ENCODE assay signal across 8 cellular contexts in the genomic region with DNA sequence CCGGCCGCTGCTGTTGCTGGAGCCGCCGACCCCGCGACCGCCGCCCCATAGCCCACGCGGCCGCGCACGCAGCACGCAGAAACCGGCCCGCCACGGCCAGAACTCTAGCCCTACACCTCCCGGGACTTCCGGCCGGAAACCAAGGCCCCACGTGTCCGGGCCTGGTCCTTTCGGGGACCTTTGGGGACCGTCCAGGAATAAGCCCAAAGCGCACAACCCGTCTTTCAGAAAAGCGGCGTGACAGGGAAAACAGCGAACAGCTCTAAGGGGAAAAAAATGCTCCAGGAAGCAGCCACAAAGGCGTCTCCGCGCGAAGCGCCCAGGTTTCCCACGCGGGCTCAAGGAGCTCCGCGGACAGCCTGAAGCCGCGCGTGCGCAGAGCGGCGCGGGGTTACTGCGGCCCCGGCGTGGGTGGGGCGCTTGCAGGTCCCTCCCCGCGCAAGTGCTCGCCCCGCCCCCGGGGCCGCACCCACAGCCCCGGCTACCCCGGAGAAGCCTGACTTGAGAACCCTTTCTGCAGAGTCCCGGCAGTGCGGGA. TPM values are rescaled to one million over a fixed set of nuclear protein-coding genes. Genes with fewer than 3 reads are reported as not detected.
A peak's percentile ranks its signal among the peaks of the same experiment; 100 is the strongest.
DNase-seq lines count a peak whose midpoint lies in the region; TF ChIP-seq lines count a peak whose summit lies in the region.

A gene (minus strand): TSS at position 114 of the 538 bp plus-strand sequence. CDS start 65 bp downstream, at position 49.
A gene with protein sequence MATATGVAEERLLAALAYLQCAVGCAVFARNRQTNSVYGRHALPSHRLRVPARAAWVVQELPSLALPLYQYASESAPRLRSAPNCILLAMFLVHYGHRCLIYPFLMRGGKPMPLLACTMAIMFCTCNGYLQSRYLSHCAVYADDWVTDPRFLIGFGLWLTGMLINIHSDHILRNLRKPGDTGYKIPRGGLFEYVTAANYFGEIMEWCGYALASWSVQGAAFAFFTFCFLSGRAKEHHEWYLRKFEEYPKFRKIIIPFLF (plus strand): TSS at position 510 of the 538 bp plus-strand sequence. CDS start 137 bp downstream, outside the sequence.

- H3K4me3 ChIP-seq in HFF-Myc (replicated peaks; ENCODE audit: low read depth, low read length) = peak within 1 kb of the TSS; percentile 98
- H3K4me3 ChIP-seq in SJSA1 = peak within 1 kb of the TSS; percentile 88
- peak within 1 kb of the TSS; percentile 90 to 99 for H3K4me3 ChIP-seq in neuronal stem cell (ENCODE audit: low read length in 2 of 2)
- peak within 1 kb of the TSS; percentile 83 to 91 (median 87) for H3K4me3 ChIP-seq in subcutaneous abdominal adipose tissue (ENCODE audit: low read depth in 1 of 5, low read length in 5 of 5)

- peaks cover 8% of the 10 kb centered on the region for H3K4me1 ChIP-seq in SJSA1 (replicated peaks)
- peaks cover 4 to 15% of the 10 kb centered on the region in 2 donors for H3K4me1 ChIP-seq in neuronal stem cell (ENCODE audit: control insufficient read depth in 2 of 2, insufficient read depth in 1 of 2, low read depth in 1 of 2, low read length in 2 of 2)
- peaks cover 3 to 25% (median 20%) of the 10 kb centered on the region in 5 donors for H3K4me1 ChIP-seq in subcutaneous abdominal adipose tissue (ENCODE audit: control insufficient read depth in 5 of 5, insufficient read depth in 5 of 5, low read length in 5 of 5)

- H3K36me3 ChIP-seq in SJSA1 = peaks cover 48% of the 10 kb centered on the region
- peaks cover 10 to 38% of the 10 kb centered on the region in 2 donors for H3K36me3 ChIP-seq in neuronal stem cell (replicated peaks in 1 of 2; ENCODE audit: control insufficient read depth in 2 of 2, insufficient read depth in 2 of 2, low read length in 2 of 2)
- peaks cover 13 to 33% (median 28%) of the 10 kb centered on the region in 5 donors for H3K36me3 ChIP-seq in subcutaneous abdominal adipose tissue (ENCODE audit: control insufficient read depth in 5 of 5, insufficient read depth in 5 of 5, low read length in 5 of 5)

- H4K8ac ChIP-seq in neuronal stem cell (ENCODE audit: low read depth, low read length) = no peak within 1 kb of the TSS

- H3K23ac ChIP-seq in neuronal stem cell (ENCODE audit: low read depth, low read length, poor library complexity) = peak within 1 kb of the TSS; percentile 94

- peak within 1 kb of the TSS; percentile 91 for H2BK5ac ChIP-seq in neuronal stem cell (ENCODE audit: low read length)

- peaks cover 13% of the 10 kb centered on the region for H3K79me1 ChIP-seq in neuronal stem cell (ENCODE audit: low read depth, low read length)

- H3K9ac ChIP-seq in neuronal stem cell (ENCODE audit: low read depth, low read length, poor library complexity) (peak within 1 kb of the TSS; percentile 96), subcutaneous abdominal adipose tissue (ENCODE audit: low read length in 5 of 5) (peak within 1 kb of the TSS; percentile 73 to 96 (median 92))

- no peak for TF ChIP-seq CTCF in HFF-Myc (IDR thresholded peaks at IDR 0.05; ENCODE audit: low read depth, low read length, missing control alignments)

- H3K9me3 ChIP-seq in SJSA1 (replicated peaks) (no peaks in the 10 kb centered on the region), neuronal stem cell (replicated peaks in 1 of 2; ENCODE audit: control insufficient read depth in 2 of 2, insufficient read depth in 1 of 2, low read depth in 1 of 2, low read length in 2 of 2) (no peaks in the 10 kb centered on the region), subcutaneous abdominal adipose tissue (ENCODE audit: control insufficient read depth in 5 of 5, low read length in 5 of 5) (no peaks in the 10 kb centered on the region)

- peak; percentile 41 for DNase-seq in GM04503 (ENCODE audit: low read depth)
- peak; percentile 55 for DNase-seq in HFF-Myc (ENCODE audit: extremely low read depth, low read depth)
- DNase-seq in MV-4-11 (lab: John Stamatoyannopoulos, UW) = peak; percentile 84
- DNase-seq in SJSA1 (ENCODE audit: low read depth in 1 of 2, low spot score in 2 of 2) = peak; percentile 93 to 99
- DNase-seq in activated naive CD4-positive, alpha-beta T cell (lab: John Stamatoyannopoulos, UW) = peak; percentile 79 to 89 (median 87)
- peak; percentile 86 for DNase-seq in foreskin melanocyte
- DNase-seq in neuronal stem cell (ENCODE audit: low spot score) = peak; percentile 85

- H4K91ac ChIP-seq in neuronal stem cell (ENCODE audit: low read depth, low read length, poor library complexity) = no peak within 1 kb of the TSS

- no CpG with 5 or more reads among the region's 59 CpGs for WGBS in neuronal stem cell (ENCODE audit: extremely low coverage in 2 of 2, insufficient read length in 2 of 2, insufficient replicate concordance in 1 of 2), 2 donors

- H3K27ac ChIP-seq in SJSA1 (peak within 1 kb of the TSS; percentile 100), neuronal stem cell (replicated peaks; ENCODE audit: low read length) (no peak within 1 kb of the TSS), subcutaneous abdominal adipose tissue (ENCODE audit: low read depth, low read length) (peak within 1 kb of the TSS; percentile 93)

- H2AFZ ChIP-seq in neuronal stem cell (ENCODE audit: low read length) = peak within 1 kb of the TSS; percentile 98

- H3K4me2 ChIP-seq in neuronal stem cell (ENCODE audit: insufficient read depth, low read length, poor library complexity, severe bottlenecking) = peak within 1 kb of the TSS; percentile 87

- no peak within 1 kb of the TSS for H2AK5ac ChIP-seq in neuronal stem cell (ENCODE audit: low read depth, low read length)

- no peak within 1 kb of the TSS for H2BK15ac ChIP-seq in neuronal stem cell (ENCODE audit: low read length)

- H3K18ac ChIP-seq in neuronal stem cell (ENCODE audit: low read length) = peak within 1 kb of the TSS; percentile 96

- H3K4ac ChIP-seq in neuronal stem cell (ENCODE audit: low read length) = no peak within 1 kb of the TSS

- H3K27me3 ChIP-seq in SJSA1 (replicated peaks) = no peaks in the 10 kb centered on the region
- no peaks in the 10 kb centered on the region for H3K27me3 ChIP-seq in neuronal stem cell (ENCODE audit: control insufficient read depth in 3 of 3, insufficient read depth in 3 of 3, low read depth in 1 of 3, low read length in 3 of 3)
- no peaks in the 10 kb centered on the region for H3K27me3 ChIP-seq in subcutaneous abdominal adipose tissue (ENCODE audit: control insufficient read depth in 5 of 5, insufficient read depth in 4 of 5, low read length in 5 of 5)

- peak within 1 kb of the TSS; percentile 83 for H3K14ac ChIP-seq in neuronal stem cell (ENCODE audit: low read length)

- H2BK12ac ChIP-seq in neuronal stem cell (ENCODE audit: low read length) = no peak within 1 kb of the TSS

- peak within 1 kb of the TSS; percentile 77 for H2BK120ac ChIP-seq in neuronal stem cell (ENCODE audit: low read depth, low read length)

RNA-seq across cellular contexts. Expression of the first gene that starts in this region (rescaled TPM):
- total RNA-seq in SJSA1 (2014; rRNA removed; shearing (Covaris generic)) = 90.2 and 112 TPM in 2 replicates
- 21.5 TPM for polyA plus RNA-seq in neuronal stem cell (2013, experiment 1 of 2)
- 21.4 TPM for polyA plus RNA-seq in neuronal stem cell (2013, experiment 2 of 2)

RNA-seq across cellular contexts. Expression of the second gene that starts in this region (rescaled TPM):
- total RNA-seq in SJSA1 (2014; rRNA removed; shearing (Covaris generic)) = 18.1 and 39.2 TPM in 2 replicates
- polyA plus RNA-seq in neuronal stem cell (2013, experiment 1 of 2) = 10.9 TPM
- polyA plus RNA-seq in neuronal stem cell (2013, experiment 2 of 2) = 10.5 TPM

Comparison
In these comparisons a context has a peak if more than half of its experiments do, and no peak if none do; other contexts are left out.
1. DNase-seq: peak in every context shown above with its lines; median percentile 96 in SJSA1; 87 in activated naive CD4-positive, alpha-beta T cell; 86 in foreskin melanocyte; 85 in neuronal stem cell; 84 in MV-4-11; 55 in HFF-Myc; 41 in GM04503.